14 cellular contexts compared by ENCODE assay signal in the genomic region with DNA sequence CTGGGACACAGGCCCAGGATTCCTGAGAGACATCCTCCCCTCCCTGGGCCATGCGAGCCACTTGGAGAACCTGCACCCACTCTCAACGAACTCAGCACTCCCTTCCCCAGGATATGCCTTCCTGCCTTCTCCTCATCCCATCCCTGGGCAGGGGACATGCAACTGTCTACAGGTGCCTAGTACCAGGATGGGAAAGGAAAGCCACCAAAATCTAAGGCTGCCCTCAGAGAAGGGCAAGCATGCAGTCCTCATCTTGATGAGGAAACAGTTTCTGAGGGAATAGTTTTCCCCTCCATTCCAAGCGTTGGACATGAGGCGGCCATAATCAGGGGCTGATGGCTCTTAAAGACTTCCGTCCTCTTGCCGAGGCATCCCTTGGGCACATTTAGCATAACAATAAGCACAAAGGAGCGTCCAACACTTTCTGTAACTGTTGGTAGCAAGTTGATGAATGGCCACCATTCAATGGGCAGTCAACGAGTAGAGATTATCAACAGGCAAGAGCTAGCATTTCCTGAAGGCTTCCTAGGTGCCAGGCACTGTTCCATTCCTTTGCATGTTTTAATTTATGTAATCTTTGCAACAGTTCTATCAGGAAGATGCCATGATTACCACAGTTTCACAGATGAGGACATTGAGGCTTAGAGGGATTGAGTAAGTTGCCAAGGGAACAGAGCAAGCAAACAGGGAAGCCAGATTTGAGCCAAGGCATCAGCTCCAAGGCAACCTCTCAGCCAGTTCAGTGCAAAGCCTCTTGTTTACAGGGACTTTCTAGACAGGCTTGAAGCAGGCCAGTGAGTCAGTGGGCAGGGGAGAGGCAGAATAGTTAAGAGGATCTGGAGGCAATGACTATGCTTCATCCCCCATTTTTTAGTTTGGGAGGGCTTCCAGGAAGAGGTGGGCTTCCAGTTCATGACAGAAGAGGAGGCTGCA.
A peak's percentile ranks its signal among the peaks of the same experiment; 100 is the strongest.
DNase-seq lines count a peak whose midpoint lies in the region; ATAC-seq and TF ChIP-seq lines count a peak whose summit lies in the region.
"Had no signal": no experiment of that assay in that cellular context is flagged by ENCODE, and none has a peak within 500 bp of the region (broad histone marks: within the 10 kb centered on the region; RNA-seq: fewer than 3 reads in every experiment).

No MANE protein-coding gene starts in this region.

- no peak for ATAC-seq in HG03378 (IDR thresholded peaks at IDR 0.05; ENCODE audit: unreplicated experiment)
- ATAC-seq: effector memory CD8-positive, alpha-beta T cell had no signal

- no peak for TF ChIP-seq CTCF in cardiac fibroblast (IDR thresholded peaks at IDR 0.05; ENCODE audit: low read depth, low read length)
- no peak for TF ChIP-seq CTCF in retinal pigment epithelial cell (conservative IDR thresholded peaks at IDR 0.05; ENCODE audit: low read depth, low read length)

- DNase-seq in DMS53 (lab: John Stamatoyannopoulos, UW) (peak; percentile 81), DMS53 treated with DMSO at 0.1 percent for 48 hours (lab: John Stamatoyannopoulos, UW; ENCODE audit: unreplicated experiment) (no peak), cardiac fibroblast (ENCODE audit: low read depth in 2 of 2) (peak; percentile 35 to 55), kidney tubule cell (ENCODE audit: low spot score) (peak; percentile 15), retinal pigment epithelial cell (ENCODE audit: low read depth) (peak; percentile 95), DMS 273 (lab: John Stamatoyannopoulos, UW; ENCODE audit: unreplicated experiment) (no peak), NCI-H2107 treated with DMSO at 0.1 percent for 48 hours (lab: John Stamatoyannopoulos, UW; ENCODE audit: unreplicated experiment) (no peak)
- DNase-seq: activated CD4-positive, alpha-beta T cell treated with anti-CD3 and anti-CD28 coated beads, Interleukin-2, amount 50 U/mL, for 48 hours; effector memory CD8-positive, alpha-beta T cell; H7; kidney glomerular epithelial cell; NCI-H2081; SHP77 treated with DMSO at 0.1 percent for 48 hours had no signal

- H3K4me3 ChIP-seq in cardiac fibroblast (replicated peaks in 1 of 2; ENCODE audit: low read depth in 2 of 2, low read length in 2 of 2): no peak overlapping the region
- H3K4me3 ChIP-seq in retinal pigment epithelial cell (ENCODE audit: low read length): no peak overlapping the region

Comparison
In these comparisons a context has a peak if more than half of its experiments do, and no peak if none do; other contexts are left out.
1. DNase-seq: peak in DMS53 (single experiment), cardiac fibroblast (2 of 2), kidney tubule cell (single experiment) and retinal pigment epithelial cell (single experiment); none in DMS53 treated with DMSO at 0.1 percent for 48 hours (single experiment), DMS 273 (single experiment) and NCI-H2107 treated with DMSO at 0.1 percent for 48 hours (single experiment).